In genomic region chr1:224744521-224744920, GRCh38 we compare ENCODE assay signal across 19 cellular contexts.
"Had no signal": no experiment of that assay in that cellular context is flagged by ENCODE, and none has a peak within 500 bp of the region (broad histone marks: within the 10 kb centered on the region; RNA-seq: fewer than 3 reads in every experiment).

No MANE protein-coding gene starts in this region.

- H3K27me3 ChIP-seq: right atrium auricular region, sigmoid colon had no signal

- H3K9me3 ChIP-seq: heart right ventricle, left ventricle myocardium inferior, right atrium auricular region, sigmoid colon had no signal

- DNase-seq: effector CD4-positive, alpha-beta T cell; endodermal cell; erythroblast; heart right ventricle; islet precursor cell; left ventricle myocardium inferior; mesenchymal stem cell; midbrain; naive thymus-derived CD4-positive, alpha-beta T cell; nephron progenitor cell; posterior cingulate gyrus; sigmoid colon; stimulated activated CD4-positive, alpha-beta T cell treated with anti-CD3 and anti-CD28 coated beads, Interleukin-2, amount 100 ng/mL, for 48 hours; stimulated activated naive CD4-positive, alpha-beta T cell treated with Interleukin-2 at 50 U/mL for 16 hours; trophoblast cell had no signal

- ATAC-seq: heart right ventricle; naive thymus-derived CD4-positive, alpha-beta T cell had no signal

- H3K27ac ChIP-seq: coronary artery, heart right ventricle, left ventricle myocardium inferior, right atrium auricular region, sigmoid colon had no signal

- H3K4me3 ChIP-seq: coronary artery, heart right ventricle, left ventricle myocardium inferior, lung, right atrium auricular region, sigmoid colon, smooth muscle cell had no signal

- H3K36me3 ChIP-seq: heart right ventricle, left ventricle myocardium inferior, right atrium auricular region, sigmoid colon had no signal

- H3K4me1 ChIP-seq: left ventricle myocardium inferior, right atrium auricular region, sigmoid colon had no signal
